Comparison of ENCODE assay signal across 11 cellular contexts in the genomic region with DNA sequence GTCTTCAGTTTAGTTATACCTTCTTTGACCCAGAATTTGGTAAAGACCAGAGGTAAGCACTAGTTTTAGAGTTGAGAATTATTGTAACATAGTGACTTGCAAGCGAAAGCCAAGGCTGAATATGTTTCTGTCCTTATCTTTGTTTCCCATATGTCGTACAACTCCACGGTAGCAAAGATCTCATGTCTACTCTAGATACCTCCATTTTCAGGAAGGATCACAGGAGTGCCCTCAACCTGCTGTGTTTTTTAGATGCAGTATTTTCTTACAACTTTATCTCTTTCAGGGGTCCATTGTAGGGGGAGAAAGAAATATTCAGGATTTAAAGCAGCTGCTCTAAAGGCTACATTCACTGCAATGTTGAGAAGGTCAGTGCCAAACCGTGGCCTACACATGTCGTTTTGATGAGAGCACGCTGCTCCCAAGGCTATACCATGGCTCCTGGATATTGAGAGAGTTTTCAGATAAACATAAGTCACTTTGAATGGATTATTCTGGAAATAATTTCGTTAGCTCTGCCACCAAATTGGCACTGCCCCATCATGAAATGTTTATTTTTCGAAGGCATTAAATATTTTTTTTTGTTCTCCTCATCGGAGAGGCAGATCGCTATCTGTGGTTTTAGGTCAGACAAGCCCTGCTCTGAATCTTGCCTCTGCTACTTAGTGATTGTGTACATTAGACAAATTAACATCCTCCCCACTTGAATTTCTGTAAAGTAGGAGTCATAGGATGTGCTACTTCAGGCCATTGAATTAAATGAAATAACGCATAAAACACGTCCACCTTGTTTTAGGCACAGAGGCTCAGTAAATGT. TPM values are rescaled to one million over a fixed set of nuclear protein-coding genes. Genes with fewer than 3 reads are reported as not detected.
A peak's percentile ranks its signal among the peaks of the same experiment; 100 is the strongest.
DNase-seq lines count a peak whose midpoint lies in the region; ATAC-seq and TF ChIP-seq lines count a peak whose summit lies in the region.
"Had no signal": no experiment of that assay in that cellular context is flagged by ENCODE, and none has a peak within 500 bp of the region (broad histone marks: within the 10 kb centered on the region; RNA-seq: fewer than 3 reads in every experiment).

No MANE protein-coding gene starts in this region.

- H3K36me3 ChIP-seq in Peyer's patch (no peaks in the 10 kb centered on the region), thyroid gland (no peaks in the 10 kb centered on the region)
- no peaks in the 10 kb centered on the region for H3K36me3 ChIP-seq in effector memory CD4-positive, alpha-beta T cell (ENCODE audit: control insufficient read depth, insufficient read depth, low read length)
- H3K36me3 ChIP-seq: ovary had no signal

- H3K27me3 ChIP-seq in Peyer's patch (no peaks in the 10 kb centered on the region), thyroid gland (no peaks in the 10 kb centered on the region)
- H3K27me3 ChIP-seq in effector memory CD4-positive, alpha-beta T cell (replicated peaks; ENCODE audit: control insufficient read depth, insufficient read depth, low read length, poor library complexity, severe bottlenecking), result no peaks in the 10 kb centered on the region
- H3K27me3 ChIP-seq: ovary had no signal

- peak overlapping the region; percentile 100 for H3K27ac Mint-ChIP-seq in activated naive CD4-positive, alpha-beta T cell treated with anti-CD3 and anti-CD28 coated beads, Interleukin-2, amount 50 U/mL, for 24 hours
- H3K27ac Mint-ChIP-seq in type B pancreatic cell, result peak overlapping the region; percentile 98

- intact Hi-C loops in thyroid gland (cut with DNase I), result no loop called here

- TF ChIP-seq CTCF in Peyer's patch (IDR thresholded peaks at IDR 0.05) (no peak), type B pancreatic cell (conservative IDR thresholded peaks at IDR 0.05) (no peak), thyroid gland (IDR thresholded peaks at IDR 0.05) (no peak)

- DNase-seq in activated naive CD4-positive, alpha-beta T cell treated with Interleukin-2 at 50 U/mL for 16 hours, result no peak
- no peak for DNase-seq in Peyer's patch
- DNase-seq in effector memory CD4-positive, alpha-beta T cell, result no peak
- no peak for DNase-seq in type B pancreatic cell (ENCODE audit: extremely low spot score, unreplicated experiment)
- no peak for DNase-seq in thyroid gland
- no peak for DNase-seq in Ammon's horn (ENCODE audit: low spot score)
- DNase-seq: activated effector memory CD4-positive, alpha-beta T cell treated with Interleukin-2 at 50 U/mL for 16 hours; effector CD4-positive, alpha-beta T cell; ovary had no signal

- H3K27ac ChIP-seq in Peyer's patch, result peak overlapping the region; percentile 98 to 100 (median 99)
- peak overlapping the region; percentile 100 for H3K27ac ChIP-seq in effector memory CD4-positive, alpha-beta T cell (ENCODE audit: insufficient read depth, low read length, poor library complexity, severe bottlenecking)
- no peak overlapping the region for H3K27ac ChIP-seq in thyroid gland
- H3K27ac ChIP-seq: ovary had no signal

- H3K9me3 ChIP-seq in Peyer's patch, result no peaks in the 10 kb centered on the region
- no peaks in the 10 kb centered on the region for H3K9me3 ChIP-seq in effector memory CD4-positive, alpha-beta T cell (ENCODE audit: control insufficient read depth, low read length)
- H3K9me3 ChIP-seq in thyroid gland, result no peaks in the 10 kb centered on the region
- H3K9me3 ChIP-seq: ovary had no signal

- peaks cover 76% of the 10 kb centered on the region for H3K4me1 Mint-ChIP-seq in activated naive CD4-positive, alpha-beta T cell treated with anti-CD3 and anti-CD28 coated beads, Interleukin-2, amount 50 U/mL, for 24 hours
- peaks cover 28% of the 10 kb centered on the region for H3K4me1 Mint-ChIP-seq in type B pancreatic cell (ENCODE audit: unreplicated experiment)

- no peak for ATAC-seq in GM18517 (IDR thresholded peaks at IDR 0.05; ENCODE audit: unreplicated experiment)

- peaks cover 22% of the 10 kb centered on the region for H3K36me3 Mint-ChIP-seq in activated naive CD4-positive, alpha-beta T cell treated with anti-CD3 and anti-CD28 coated beads, Interleukin-2, amount 50 U/mL, for 24 hours
- H3K36me3 Mint-ChIP-seq in type B pancreatic cell, result peaks cover 26% of the 10 kb centered on the region

- TF ChIP-seq POLR2A in Peyer's patch (IDR thresholded peaks at IDR 0.05) (no peak), thyroid gland (IDR thresholded peaks at IDR 0.05) (no peak)

- 89% methylated on average over 12 of the region's 12 CpGs for WGBS in thyroid gland, 2 donors

- H3K4me1 ChIP-seq in Peyer's patch, result peaks cover 0 to 20% (median 8%) of the 10 kb centered on the region in 4 donors
- H3K4me1 ChIP-seq in effector memory CD4-positive, alpha-beta T cell (ENCODE audit: control insufficient read depth, insufficient read depth, low read length, poor library complexity, severe bottlenecking), result peaks cover 42% of the 10 kb centered on the region
- H3K4me1 ChIP-seq in thyroid gland, result peaks cover 17 to 22% of the 10 kb centered on the region in 2 donors

- H3K4me3 ChIP-seq in Peyer's patch, result no peak overlapping the region
- peak overlapping the region; percentile 14 for H3K4me3 ChIP-seq in effector memory CD4-positive, alpha-beta T cell (ENCODE audit: insufficient read depth, low read depth, low read length, poor library complexity, severe bottlenecking)
- no peak overlapping the region for H3K4me3 ChIP-seq in thyroid gland (replicated peaks in 1 of 3)
- H3K4me3 ChIP-seq: ovary had no signal

- no peaks in the 10 kb centered on the region for H3K9me3 Mint-ChIP-seq in activated naive CD4-positive, alpha-beta T cell treated with anti-CD3 and anti-CD28 coated beads, Interleukin-2, amount 50 U/mL, for 24 hours
- H3K9me3 Mint-ChIP-seq in type B pancreatic cell, result no peaks in the 10 kb centered on the region

- peak overlapping the region; percentile 96 for H3K4me3 Mint-ChIP-seq in activated naive CD4-positive, alpha-beta T cell treated with anti-CD3 and anti-CD28 coated beads, Interleukin-2, amount 50 U/mL, for 24 hours
- H3K4me3 Mint-ChIP-seq in type B pancreatic cell, result peak overlapping the region; percentile 97

- H3K27me3 Mint-ChIP-seq in activated naive CD4-positive, alpha-beta T cell treated with anti-CD3 and anti-CD28 coated beads, Interleukin-2, amount 50 U/mL, for 24 hours, result no peaks in the 10 kb centered on the region
- H3K27me3 Mint-ChIP-seq in type B pancreatic cell, result no peaks in the 10 kb centered on the region

RNA-seq across cellular contexts. Expression of gene RHBDD1, which starts 2.1 kb away (rescaled TPM):
- total RNA-seq in Peyer's patch, result 10 to 100 TPM; 12.6 to 68.5 (median 30.6) TPM
- total RNA-seq in type B pancreatic cell (ENCODE audit: low replicate concordance), result 32.0 and 34.9 TPM in 2 replicates
- total RNA-seq in thyroid gland, result 10 to 100 TPM; 17.2 to 36.5 (median 26.2) TPM

RNA-seq across cellular contexts. Expression of gene IRS1, which starts 38.4 kb away (rescaled TPM):
- total RNA-seq in Peyer's patch (10 to 100 TPM in 3 of 4 donors, 1 to 10 TPM in 1; 8.3 to 67.7 (median 22.5) TPM), type B pancreatic cell (ENCODE audit: low replicate concordance) (16.0 and 25.9 TPM in 2 replicates), thyroid gland (100 to 1,000 TPM in 2 of 4 donors, 10 to 100 TPM in 2; 61.9 to 166 (median 98.7) TPM)

Comparison
In these comparisons a context has a peak if more than half of its experiments do, and no peak if none do; other contexts are left out.
1. H3K27ac ChIP-seq: peak in Peyer's patch (4 of 4) and effector memory CD4-positive, alpha-beta T cell (single experiment); none in thyroid gland (0 of 3).